ENCODE assay signal across 12 cellular contexts in genomic region chr20:41178495-41178894, GRCh38. TPM values are rescaled to one million over a fixed set of nuclear protein-coding genes. Genes with fewer than 3 reads are reported as not detected.
DNase-seq lines count a peak whose midpoint lies in the region; ATAC-seq and TF ChIP-seq lines count a peak whose summit lies in the region.
"Had no signal": no experiment of that assay in that cellular context is flagged by ENCODE, and none has a peak within 500 bp of the region (broad histone marks: within the 10 kb centered on the region; RNA-seq: fewer than 3 reads in every experiment).

No MANE protein-coding gene starts in this region.

- H3K14ac ChIP-seq in IMR-90 (replicated peaks; ENCODE audit: low read depth, low read length): peak overlapping the region; percentile 32; the same call in 1 of the 2 replicates

- peak overlapping the region; percentile 50 for H2BK5ac ChIP-seq in IMR-90 (ENCODE audit: low read depth, low read length, poor library complexity, severe bottlenecking)

- 100% methylated on average over 1 of the region's 6 CpGs; no CpG with 5 or more reads in 1 of the 2 experiments for WGBS in IMR-90 (ENCODE audit: extremely low coverage in 2 of 2, insufficient read length in 1 of 2), 2 experiments

- H3K4me3 Mint-ChIP-seq in CD4-positive, alpha-beta T cell: no peak overlapping the region
- H3K4me3 Mint-ChIP-seq in endothelial cell (ENCODE audit: unreplicated experiment): peak overlapping the region; percentile 19
- no peak overlapping the region for H3K4me3 Mint-ChIP-seq in progenitor cell of endocrine pancreas (ENCODE audit: low read depth)
- H3K4me3 Mint-ChIP-seq: activated T-helper 1 cell treated with anti-CD3 and anti-CD28 coated beads, Interleukin-12 subunit alpha, Interleukin-12 subunit beta, Interleukin-2, Interleukin-4 antibody, amounts not matched to agents 30 ng/mL and 10 ng/mL and 1 ng/mL, durations not matched to agents 14 hours and 24 hours and 36 hours had no signal

- H2BK20ac ChIP-seq in IMR-90 (ENCODE audit: low read depth, low read length): 0 out of 2 replicates have a peak overlapping the region, but pooled peaks have one; percentile 18

- H3K18ac ChIP-seq in IMR-90 (ENCODE audit: low read depth, low read length): no peak overlapping the region

- H3K27ac Mint-ChIP-seq in CD4-positive, alpha-beta T cell: peak overlapping the region; percentile 69
- H3K27ac Mint-ChIP-seq in endothelial cell (ENCODE audit: unreplicated experiment): no peak overlapping the region
- H3K27ac Mint-ChIP-seq in progenitor cell of endocrine pancreas: peak overlapping the region; percentile 18
- H3K27ac Mint-ChIP-seq: activated T-helper 1 cell treated with anti-CD3 and anti-CD28 coated beads, Interleukin-12 subunit alpha, Interleukin-12 subunit beta, Interleukin-2, Interleukin-4 antibody, amounts not matched to agents 30 ng/mL and 10 ng/mL and 1 ng/mL, durations not matched to agents 14 hours and 24 hours and 36 hours had no signal

- ATAC-seq in CD4-positive, alpha-beta T cell (ENCODE audit: poor library complexity): no peak
- ATAC-seq in IMR-90 (ENCODE audit: low read depth): no peak
- no peak for ATAC-seq in HG02973 (IDR thresholded peaks at IDR 0.05; ENCODE audit: unreplicated experiment)
- ATAC-seq in GM21526 (IDR thresholded peaks at IDR 0.05; ENCODE audit: low FRiP score, unreplicated experiment): no peak
- no peak for ATAC-seq in GM19467 (IDR thresholded peaks at IDR 0.05; ENCODE audit: unreplicated experiment)
- no peak for ATAC-seq in HG03439 (IDR thresholded peaks at IDR 0.05; ENCODE audit: unreplicated experiment)
- ATAC-seq: left colon had no signal

- H2AK9ac ChIP-seq in IMR-90 (replicated peaks; ENCODE audit: low read depth, low read length, poor library complexity): no peak overlapping the region

- CTCF ChIA-PET in CD4-positive, alpha-beta T cell (lab: Charles Lee): no interaction called here
- CTCF ChIA-PET in IMR-90 (lab: Yijun Ruan, JAX): no interaction called here

- no peak overlapping the region for H3K4me3 ChIP-seq in IMR-90 (ENCODE audit: insufficient read depth, low read depth, low read length)
- H3K4me3 ChIP-seq: colonic mucosa had no signal

- H4K20me1 ChIP-seq in IMR-90 (ENCODE audit: insufficient read depth, low read length): peaks cover 3% of the 10 kb centered on the region

- H3K36me3 Mint-ChIP-seq in CD4-positive, alpha-beta T cell (ENCODE audit: low read depth): peaks cover 45% of the 10 kb centered on the region
- peaks cover 35% of the 10 kb centered on the region for H3K36me3 Mint-ChIP-seq in endothelial cell (ENCODE audit: low read depth, unreplicated experiment)
- H3K36me3 Mint-ChIP-seq in progenitor cell of endocrine pancreas (ENCODE audit: insufficient read depth): peaks cover 13% of the 10 kb centered on the region

- no peak overlapping the region; the same call in 1 of the 2 replicates for H3K23ac ChIP-seq in IMR-90 (ENCODE audit: low read depth, low read length)

- TF ChIP-seq POLR2A in IMR-90 (IDR thresholded peaks at IDR 0.05; ENCODE audit: low read depth, low read length): no peak

- H2AK5ac ChIP-seq in IMR-90 (ENCODE audit: low read depth, low read length): 0 out of 2 replicates have a peak overlapping the region, but pooled peaks have one; percentile 21

- H3K79me1 ChIP-seq in IMR-90 (ENCODE audit: low read depth in 1 of 2, low read length in 2 of 2): peaks cover 40 to 87% of the 10 kb centered on the region in 2 experiments

- no peak overlapping the region for H3K9ac ChIP-seq in IMR-90 (ENCODE audit: low read depth, low read length)

- peaks cover 33% of the 10 kb centered on the region for H3K4me1 ChIP-seq in IMR-90 (ENCODE audit: control insufficient read depth, insufficient read depth, low read length)
- H3K4me1 ChIP-seq: colonic mucosa had no signal

- H3K9me3 Mint-ChIP-seq in CD4-positive, alpha-beta T cell: no peaks in the 10 kb centered on the region
- no peaks in the 10 kb centered on the region for H3K9me3 Mint-ChIP-seq in endothelial cell (ENCODE audit: unreplicated experiment)
- no peaks in the 10 kb centered on the region for H3K9me3 Mint-ChIP-seq in progenitor cell of endocrine pancreas (ENCODE audit: low read depth)
- H3K9me3 Mint-ChIP-seq: activated T-helper 1 cell treated with anti-CD3 and anti-CD28 coated beads, Interleukin-12 subunit alpha, Interleukin-12 subunit beta, Interleukin-2, Interleukin-4 antibody, amounts not matched to agents 30 ng/mL and 10 ng/mL and 1 ng/mL, durations not matched to agents 14 hours and 24 hours and 36 hours had no signal

- H4K5ac ChIP-seq in IMR-90 (ENCODE audit: low read depth, low read length): peak overlapping the region; percentile 53; the same call in 1 of the 2 replicates

- no peak overlapping the region for H3K56ac ChIP-seq in IMR-90 (ENCODE audit: extremely low read depth, insufficient read depth, low read length)

- H3K9me1 ChIP-seq in IMR-90 (ENCODE audit: insufficient read depth, low read length): peaks cover 49% of the 10 kb centered on the region

- no peaks in the 10 kb centered on the region for H3K27me3 ChIP-seq in CD4-positive, alpha-beta T cell (ENCODE audit: control insufficient read depth, insufficient read depth, low read length)
- H3K27me3 ChIP-seq in IMR-90 (ENCODE audit: control insufficient read depth, insufficient read depth, low read length): no peaks in the 10 kb centered on the region
- H3K27me3 ChIP-seq: colonic mucosa had no signal

- POLR2A ChIA-PET in CD4-positive, alpha-beta T cell (lab: Charles Lee): interaction anchor here (1.9 kb wide), 1 partner anchor 22 kb away, joined by 6 read pairs; no protein-coding TSS in a partner anchor
- POLR2A ChIA-PET in IMR-90 (lab: Charles Lee; ENCODE audit: unreplicated experiment): interaction anchor here (1.4 kb wide), 1 partner anchor 54 kb away, joined by 3 read pairs; no protein-coding TSS in a partner anchor

- peaks cover 43% of the 10 kb centered on the region for H3K36me3 ChIP-seq in IMR-90 (ENCODE audit: control insufficient read depth, insufficient read depth, low read length)

- no peak for TF ChIP-seq CTCF in CD4-positive, alpha-beta T cell (IDR thresholded peaks at IDR 0.05)
- TF ChIP-seq CTCF in IMR-90 (conservative IDR thresholded peaks at IDR 0.05; ENCODE audit: low read depth, low read length): no peak
- TF ChIP-seq CTCF in endothelial cell (IDR thresholded peaks at IDR 0.05; ENCODE audit: unreplicated experiment): no peak
- no peak for TF ChIP-seq CTCF in progenitor cell of endocrine pancreas (IDR thresholded peaks at IDR 0.05; ENCODE audit: unreplicated experiment)

- no peak for TF ChIP-seq RAD21 in IMR-90 (IDR thresholded peaks at IDR 0.05; ENCODE audit: low read length)

- no peaks in the 10 kb centered on the region for H3K27me3 Mint-ChIP-seq in CD4-positive, alpha-beta T cell
- H3K27me3 Mint-ChIP-seq in endothelial cell (ENCODE audit: unreplicated experiment): peaks cover 13% of the 10 kb centered on the region
- H3K27me3 Mint-ChIP-seq in progenitor cell of endocrine pancreas: no peaks in the 10 kb centered on the region

- H3K4me1 Mint-ChIP-seq in CD4-positive, alpha-beta T cell (ENCODE audit: low read depth): peaks cover 13% of the 10 kb centered on the region
- H3K4me1 Mint-ChIP-seq in endothelial cell (ENCODE audit: unreplicated experiment): peaks cover 3% of the 10 kb centered on the region
- no peaks in the 10 kb centered on the region for H3K4me1 Mint-ChIP-seq in progenitor cell of endocrine pancreas (ENCODE audit: low read depth)

- dilution Hi-C loops in IMR-90 (cut with HindIII; ENCODE audit: low sequenced_read_pairs, unreplicated experiment): no loop called here

- 0 out of 3 replicates have a peak overlapping the region, but pooled peaks have one; percentile 26 for H2BK15ac ChIP-seq in IMR-90 (ENCODE audit: low read depth, low read length)

- H4K91ac ChIP-seq in IMR-90 (ENCODE audit: insufficient read depth, low read depth, low read length): 0 out of 2 replicates have a peak overlapping the region, but pooled peaks have one; percentile 3

- intact Hi-C loops in CD4-positive, alpha-beta T cell (cut with DNase I, micrococcal nuclease): no loop called here
- intact Hi-C loops in IMR-90 (cut with micrococcal nuclease): loop anchor here (5.0 to 10.0 kb wide), 2 partner anchors 139 to 516 kb away; partner anchors contain the start of gene ZHX3

- no peak overlapping the region for H2AFZ ChIP-seq in IMR-90 (replicated peaks; ENCODE audit: low read length, poor library complexity)

- H2BK120ac ChIP-seq in IMR-90 (ENCODE audit: low read depth, low read length): no peak overlapping the region

- no peak for DNase-seq in CD4-positive, alpha-beta T cell
- DNase-seq in IMR-90 (no peak), endothelial cell (ENCODE audit: low spot score) (no peak), progenitor cell of endocrine pancreas (ENCODE audit: low spot score, unreplicated experiment) (peak; percentile 5)
- DNase-seq: colonic mucosa, HCEC 1CT, left colon had no signal

- H3K27ac ChIP-seq in CD4-positive, alpha-beta T cell (ENCODE audit: low read depth, low read length): no peak overlapping the region
- peak overlapping the region; percentile 18; the same call in 1 of the 2 replicates for H3K27ac ChIP-seq in IMR-90 (ENCODE audit: insufficient read depth, low read length)
- H3K27ac ChIP-seq: colonic mucosa had no signal

- peak overlapping the region; percentile 22 for H3K4ac ChIP-seq in IMR-90 (ENCODE audit: low read depth, low read length)

- in situ Hi-C loops in IMR-90 (cut with MboI; ENCODE audit: low sequenced_read_pairs): loop anchor here (5.0 kb wide), 2 partner anchors 49 to 164 kb away; partner anchors contain the start of gene LPIN3

- 0 out of 4 replicates have a peak overlapping the region, but pooled peaks have one; percentile 10 to 33 for H4K8ac ChIP-seq in IMR-90 (ENCODE audit: low read depth in 2 of 2, low read length in 2 of 2)

- H3K9me3 ChIP-seq in CD4-positive, alpha-beta T cell (ENCODE audit: control insufficient read depth, low read length): no peaks in the 10 kb centered on the region
- H3K9me3 ChIP-seq in IMR-90 (ENCODE audit: control insufficient read depth, insufficient read depth, low read length): no peaks in the 10 kb centered on the region
- H3K9me3 ChIP-seq: colonic mucosa had no signal

- H3K4me2 ChIP-seq in IMR-90 (ENCODE audit: low read depth, low read length): no peak overlapping the region

- BruUV-seq in IMR-90 (replicated peaks; lab: Mats Ljungman, UMichigan): no TSS peak

TF ChIP-seq in IMR-90, 13 proteins besides CTCF, POLR2A, EP300 and RAD21 (continues in another document):
- no peak for TF ChIP-seq RFX5 (IDR thresholded peaks at IDR 0.05; ENCODE audit: low read depth, low read length)
- TF ChIP-seq MXI1 (IDR thresholded peaks at IDR 0.05; ENCODE audit: borderline replicate concordance, low read depth, low read length): no peak
- no peak for TF ChIP-seq MAFK (IDR thresholded peaks at IDR 0.05; ENCODE audit: low read depth, low read length)
- TF ChIP-seq FOS (IDR thresholded peaks at IDR 0.05; ENCODE audit: low read depth, low read length): no peak
- TF ChIP-seq MAZ (IDR thresholded peaks at IDR 0.05; ENCODE audit: borderline replicate concordance, low read depth, low read length): no peak

RNA-seq across cellular contexts. Expression of gene PLCG1, which starts 41.2 kb away (rescaled TPM):
- total RNA-seq in CD4-positive, alpha-beta T cell: 100 to 1,000 TPM; 387 to 404 TPM
- total RNA-seq in IMR-90 (2012; rRNA removed) (54.7 and 59.1 TPM in 2 replicates), endothelial cell (ENCODE audit: unreplicated experiment) (456 TPM), progenitor cell of endocrine pancreas (391 and 395 TPM in 2 replicates)
- polyA plus RNA-seq in IMR-90 (2012; rRNA removed): 69.1 and 74.2 TPM in 2 replicates
- polyA plus RNA-seq in IMR-90 (2012; cell fraction: cytosol; rRNA removed): 22.5 and 32.9 TPM in 2 replicates
- polyA plus RNA-seq in IMR-90 (2012; cell fraction: nucleus; rRNA removed; ENCODE audit: low replicate concordance): 442 and 448 TPM in 2 replicates
